6 cellular contexts compared by ENCODE assay signal in the genomic region with DNA sequence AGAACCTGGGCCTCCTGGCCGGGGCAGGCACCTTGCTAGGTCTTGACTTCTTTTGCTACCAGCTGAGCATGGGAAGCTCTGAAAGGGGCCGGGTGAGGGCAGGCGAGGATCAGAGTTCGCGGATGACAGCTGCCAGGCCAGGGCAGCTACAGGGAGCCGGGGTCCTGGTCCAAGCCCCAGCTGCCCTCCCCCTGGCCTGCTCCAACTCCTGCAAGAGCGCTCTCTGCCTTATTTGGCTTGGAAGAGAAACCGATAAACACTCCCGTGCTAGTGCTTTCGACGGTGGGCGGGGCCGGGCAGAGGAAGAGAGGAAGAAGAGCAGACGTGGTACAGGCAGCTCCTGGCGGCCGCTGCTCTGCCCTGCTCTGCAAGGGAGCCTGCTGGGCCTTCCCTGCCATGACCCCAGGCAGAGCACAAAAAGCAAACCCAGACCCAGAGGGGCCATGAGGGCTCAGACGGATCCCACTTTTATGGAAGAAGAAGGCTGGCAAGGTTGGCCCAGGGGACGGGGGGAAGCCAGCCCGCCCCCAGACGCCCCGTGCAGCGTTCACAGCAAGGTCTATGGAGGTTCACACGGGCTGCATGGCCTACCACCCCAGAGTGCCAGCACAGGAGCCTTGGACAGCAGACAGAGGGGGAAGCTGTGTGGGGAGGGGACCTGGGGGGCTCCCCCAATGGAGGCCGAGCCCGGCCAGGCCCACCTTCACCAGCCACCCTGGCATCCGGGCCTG.
DNase-seq lines count a peak whose midpoint lies in the region; ATAC-seq lines count a peak whose summit lies in the region.

No MANE protein-coding gene starts in this region.

- H3K9me3 Mint-ChIP-seq in effector memory CD8-positive, alpha-beta T cell, result no peaks in the 10 kb centered on the region

- peak overlapping the region; percentile 68 to 92 for H3K27ac Mint-ChIP-seq in effector memory CD8-positive, alpha-beta T cell

- peaks cover 21 to 33% of the 10 kb centered on the region in 2 donors for H3K4me1 Mint-ChIP-seq in effector memory CD8-positive, alpha-beta T cell (ENCODE audit: low read depth in 2 of 2)

- H3K36me3 Mint-ChIP-seq in effector memory CD8-positive, alpha-beta T cell (ENCODE audit: insufficient read depth), result peaks cover 8% of the 10 kb centered on the region

- DNase-seq in NCI-H146 (lab: John Stamatoyannopoulos, UW), result peak; percentile 34
- no peak for DNase-seq in NCI-H146 treated with DMSO at 0.1 percent for 48 hours (lab: John Stamatoyannopoulos, UW; ENCODE audit: unreplicated experiment)
- DNase-seq in effector memory CD8-positive, alpha-beta T cell, result peak; percentile 36 to 49 (median 48)
- DNase-seq in stimulated activated CD8-positive, alpha-beta memory T cell treated with anti-CD3 and anti-CD28 coated beads, Interleukin-4, amount 100 ng/mL, for 48 hours, result peak; percentile 40
- no peak for DNase-seq in HCEC 1CT
- DNase-seq in superior temporal gyrus (ENCODE audit: extremely low spot score), result no peak

- H3K27me3 Mint-ChIP-seq in effector memory CD8-positive, alpha-beta T cell, result no peaks in the 10 kb centered on the region

- ATAC-seq in effector memory CD8-positive, alpha-beta T cell (replicated peaks), result peak; percentile 91

- H3K4me3 Mint-ChIP-seq in effector memory CD8-positive, alpha-beta T cell, result peak overlapping the region; percentile 52 to 79

Comparison
In these comparisons a context has a peak if more than half of its experiments do, and no peak if none do; other contexts are left out.
1. DNase-seq: peak in NCI-H146 (single experiment), effector memory CD8-positive, alpha-beta T cell (3 of 3) and stimulated activated CD8-positive, alpha-beta memory T cell treated with anti-CD3 and anti-CD28 coated beads, Interleukin-4, amount 100 ng/mL, for 48 hours (single experiment); none in NCI-H146 treated with DMSO at 0.1 percent for 48 hours (single experiment), HCEC 1CT (single experiment) and superior temporal gyrus (single experiment).